ENCODE assay signal across 30 cellular contexts in genomic region chr18:4987452-4988405, GRCh38.
DNase-seq lines count a peak whose midpoint lies in the region; ATAC-seq, FAIRE-seq and TF ChIP-seq lines count a peak whose summit lies in the region.
"Had no signal": no experiment of that assay in that cellular context is flagged by ENCODE, and none has a peak within 500 bp of the region (broad histone marks: within the 10 kb centered on the region; RNA-seq: fewer than 3 reads in every experiment).

No MANE protein-coding gene starts in this region.

- H3K79me2 ChIP-seq in neural progenitor cell (ENCODE audit: low read depth) = no peaks in the 10 kb centered on the region

- H3F3A ChIP-seq in neural progenitor cell (ENCODE audit: low read depth) = peaks cover 8% of the 10 kb centered on the region

- no peaks in the 10 kb centered on the region for H3K36me3 Mint-ChIP-seq in neural progenitor cell
- H3K36me3 Mint-ChIP-seq: activated naive CD4-positive, alpha-beta T cell treated with anti-CD3 and anti-CD28 coated beads, Interleukin-2, amount 10 ng/mL, durations not matched to agents 7 days and 5 days; natural killer cell; stimulated activated naive B cell treated with anti-CD40 and anti-IgM and Interleukin-4, amounts not matched to agents 10 μg/mL and 1 μg/mL and 100 μg/mL, for 72 hours had no signal

- H3K36me3 ChIP-seq in NT2/D1 (ENCODE audit: insufficient read depth, insufficient read length, low read length) (no peaks in the 10 kb centered on the region), neural progenitor cell (no peaks in the 10 kb centered on the region)
- H3K36me3 ChIP-seq: brain microvascular endothelial cell, heart left ventricle had no signal

- no peaks in the 10 kb centered on the region for H3K27me3 ChIP-seq in NT2/D1 (ENCODE audit: insufficient read depth, insufficient read length)
- no peaks in the 10 kb centered on the region for H3K27me3 ChIP-seq in neural progenitor cell
- H3K27me3 ChIP-seq: brain microvascular endothelial cell, heart left ventricle had no signal

- H3K9ac ChIP-seq in NT2/D1 (ENCODE audit: insufficient read length, low read depth) = no peak overlapping the region
- H3K9ac ChIP-seq in neural progenitor cell = no peak overlapping the region

- peak overlapping the region; percentile 41 for H3K4me2 ChIP-seq in neural progenitor cell

- H3K9me3 ChIP-seq in NT2/D1 (ENCODE audit: insufficient read depth, low read length) = peaks cover 22% of the 10 kb centered on the region; the same call in 1 of the 2 replicates
- H3K9me3 ChIP-seq in neural progenitor cell (ENCODE audit: low read depth) = no peaks in the 10 kb centered on the region

- peaks cover 3% of the 10 kb centered on the region for H3K9me3 Mint-ChIP-seq in neural progenitor cell

- no peaks in the 10 kb centered on the region for H3K4me1 ChIP-seq in NT2/D1 (ENCODE audit: insufficient read depth, insufficient read length)
- peaks cover 20% of the 10 kb centered on the region for H3K4me1 ChIP-seq in neural progenitor cell
- H3K4me1 ChIP-seq: heart left ventricle had no signal

- DNase-seq in NCI-H1417 (lab: John Stamatoyannopoulos, UW) (peak; percentile 22 to 61 (median 58)), NCI-H1417 treated with DMSO at 0.1 percent for 48 hours (lab: John Stamatoyannopoulos, UW) (no peak), NCI-H1092 treated with DMSO at 0.1 percent for 48 hours (lab: John Stamatoyannopoulos, UW) (peak; percentile 3), NT2/D1 (ENCODE audit: low read depth, low spot score) (peak; percentile 38), neural progenitor cell (ENCODE audit: low spot score) (peak; percentile 81), HTR-8/SVneo (ENCODE audit: insufficient read length, low spot score) (no peak), NCI-H526 treated with DMSO at 0.1 percent for 48 hours (lab: John Stamatoyannopoulos, UW) (no peak)
- DNase-seq: 8988T; activated CD4-positive, alpha-beta T cell treated with anti-CD3 and anti-CD28 coated beads for 36 hours; activated CD8-positive, alpha-beta T cell treated with anti-CD3 and anti-CD28 coated beads for 36 hours; activated naive CD4-positive, alpha-beta T cell treated with anti-CD3 and anti-CD28 coated beads, Interleukin-2, amount 10 ng/mL, durations not matched to agents 7 days and 5 days; amniotic stem cell; brain microvascular endothelial cell; C1 segment of cervical spinal cord; cerebellar nuclear complex; DMS53; foreskin melanocyte; GDM1; left cardiac atrium; mucosa of descending colon; natural killer cell; NCI-H2081; NCI-H526; stimulated activated naive B cell treated with anti-CD40 and anti-IgM and Interleukin-4, amounts not matched to agents 10 μg/mL and 1 μg/mL and 100 μg/mL, for 72 hours; substantia nigra had no signal

- no peak overlapping the region for H3K27ac ChIP-seq in neural progenitor cell
- H3K27ac ChIP-seq: brain microvascular endothelial cell, heart left ventricle had no signal

- H2AFZ ChIP-seq in neural progenitor cell (replicated peaks) = no peak overlapping the region

- peaks cover 4% of the 10 kb centered on the region for H3K4me1 Mint-ChIP-seq in neural progenitor cell
- H3K4me1 Mint-ChIP-seq: activated CD4-positive, alpha-beta T cell treated with anti-CD3 and anti-CD28 coated beads for 36 hours; activated naive CD4-positive, alpha-beta T cell treated with anti-CD3 and anti-CD28 coated beads, Interleukin-2, amount 10 ng/mL, durations not matched to agents 7 days and 5 days; activated T-helper 17 cell treated with anti-CD3 and anti-CD28 coated beads, Interleukin-2, amount 50 U/mL, for 72 hours; natural killer cell; stimulated activated naive B cell treated with anti-CD40 and anti-IgM and Interleukin-4, amounts not matched to agents 10 μg/mL and 1 μg/mL and 100 μg/mL, for 72 hours had no signal

- peaks cover 8% of the 10 kb centered on the region for H3K27me3 Mint-ChIP-seq in neural progenitor cell (ENCODE audit: insufficient read depth, low read depth)
- H3K27me3 Mint-ChIP-seq: activated CD4-positive, alpha-beta T cell treated with anti-CD3 and anti-CD28 coated beads for 36 hours; activated CD8-positive, alpha-beta T cell treated with anti-CD3 and anti-CD28 coated beads for 36 hours; activated naive CD4-positive, alpha-beta T cell treated with anti-CD3 and anti-CD28 coated beads, Interleukin-2, amount 10 ng/mL, durations not matched to agents 7 days and 5 days; activated T-helper 17 cell treated with anti-CD3 and anti-CD28 coated beads, Interleukin-2, amount 50 U/mL, for 72 hours; stimulated activated naive B cell treated with anti-CD40 and anti-IgM and Interleukin-4, amounts not matched to agents 10 μg/mL and 1 μg/mL and 100 μg/mL, for 72 hours had no signal

- ATAC-seq in GM19395 (IDR thresholded peaks at IDR 0.05; ENCODE audit: unreplicated experiment) = no peak
- ATAC-seq: activated CD4-positive, alpha-beta T cell treated with anti-CD3 and anti-CD28 coated beads for 36 hours; activated CD8-positive, alpha-beta T cell treated with anti-CD3 and anti-CD28 coated beads for 36 hours; activated T-helper 17 cell treated with anti-CD3 and anti-CD28 coated beads, Interleukin-2, amount 50 U/mL, for 72 hours; heart left ventricle; left cardiac atrium; mucosa of descending colon; natural killer cell; stimulated activated naive B cell treated with anti-CD40 and anti-IgM and Interleukin-4, amounts not matched to agents 10 μg/mL and 1 μg/mL and 100 μg/mL, for 72 hours had no signal

- no peak overlapping the region for H3K4me3 Mint-ChIP-seq in neural progenitor cell
- H3K4me3 Mint-ChIP-seq: activated CD4-positive, alpha-beta T cell treated with anti-CD3 and anti-CD28 coated beads for 36 hours; activated CD8-positive, alpha-beta T cell treated with anti-CD3 and anti-CD28 coated beads for 36 hours; activated naive CD4-positive, alpha-beta T cell treated with anti-CD3 and anti-CD28 coated beads, Interleukin-2, amount 10 ng/mL, durations not matched to agents 7 days and 5 days; activated T-helper 17 cell treated with anti-CD3 and anti-CD28 coated beads, Interleukin-2, amount 50 U/mL, for 72 hours; natural killer cell; stimulated activated naive B cell treated with anti-CD40 and anti-IgM and Interleukin-4, amounts not matched to agents 10 μg/mL and 1 μg/mL and 100 μg/mL, for 72 hours; T-helper 2 cell treated with Interferon-gamma antibody and Interleukin-4, amounts not matched to agents 5 μg/mL and 100 μg/mL, for 36 hours had no signal

- FAIRE-seq in HTR-8/SVneo (lab: Jason Lieb, UNC) = no peak

- H3K4me3 ChIP-seq in NT2/D1 (ENCODE audit: insufficient read length, low read depth) (no peak overlapping the region), neural progenitor cell (no peak overlapping the region)
- H3K4me3 ChIP-seq: heart left ventricle, lung, mucosa of descending colon had no signal

- H3K27ac Mint-ChIP-seq in neural progenitor cell = no peak overlapping the region
- H3K27ac Mint-ChIP-seq: activated CD4-positive, alpha-beta T cell treated with anti-CD3 and anti-CD28 coated beads for 36 hours; activated CD8-positive, alpha-beta T cell treated with anti-CD3 and anti-CD28 coated beads for 36 hours; activated naive CD4-positive, alpha-beta T cell treated with anti-CD3 and anti-CD28 coated beads, Interleukin-2, amount 10 ng/mL, durations not matched to agents 7 days and 5 days; activated T-helper 17 cell treated with anti-CD3 and anti-CD28 coated beads, Interleukin-2, amount 50 U/mL, for 72 hours; natural killer cell; stimulated activated naive B cell treated with anti-CD40 and anti-IgM and Interleukin-4, amounts not matched to agents 10 μg/mL and 1 μg/mL and 100 μg/mL, for 72 hours; T-helper 2 cell treated with Interferon-gamma antibody and Interleukin-4, amounts not matched to agents 5 μg/mL and 100 μg/mL, for 36 hours had no signal

- TF ChIP-seq CTCF in neural progenitor cell (IDR thresholded peaks at IDR 0.05) = no peak

- no peaks in the 10 kb centered on the region for H4K20me1 ChIP-seq in neural progenitor cell (ENCODE audit: low read depth)

Comparison
In these comparisons a context has a peak if more than half of its experiments do, and no peak if none do; other contexts are left out.
1. DNase-seq: peak in NCI-H1417 (3 of 3), NCI-H1092 treated with DMSO at 0.1 percent for 48 hours (single experiment), NT2/D1 (single experiment) and neural progenitor cell (single experiment); none in NCI-H1417 treated with DMSO at 0.1 percent for 48 hours (single experiment), HTR-8/SVneo (single experiment) and NCI-H526 treated with DMSO at 0.1 percent for 48 hours (single experiment).